ENCODE assay signal across 17 cellular contexts in the genomic region with DNA sequence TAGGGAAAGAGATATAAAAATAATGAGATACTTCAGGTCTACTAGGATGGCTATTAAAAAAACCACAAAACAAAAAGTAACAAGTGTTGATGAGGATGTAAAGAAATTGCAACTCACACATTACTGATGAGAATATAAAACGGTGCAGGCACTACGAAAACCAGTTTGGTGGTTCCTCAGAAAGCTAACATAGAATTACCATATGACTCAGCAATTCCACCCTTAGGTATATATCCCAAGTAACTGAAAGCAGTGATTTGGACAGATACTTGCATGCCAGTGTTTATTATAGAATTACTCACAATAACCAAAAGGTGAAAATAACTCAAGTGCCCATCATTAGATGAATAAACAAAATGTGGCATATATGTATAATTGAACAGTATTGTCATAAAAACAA.
DNase-seq lines count a peak whose midpoint lies in the region; ATAC-seq, FAIRE-seq and TF ChIP-seq lines count a peak whose summit lies in the region.
"Had no signal": no experiment of that assay in that cellular context is flagged by ENCODE, and none has a peak within 500 bp of the region (broad histone marks: within the 10 kb centered on the region; RNA-seq: fewer than 3 reads in every experiment).

No MANE protein-coding gene starts in this region.

- H3K18ac ChIP-seq in mesenchymal stem cell (ENCODE audit: low read depth in 1 of 2, low read length in 2 of 2) = no peak overlapping the region

- no peak for TF ChIP-seq EP300 in K562 (IDR thresholded peaks at IDR 0.05; ENCODE audit: low read length)

- peaks cover 15% of the 10 kb centered on the region for H3K36me3 ChIP-seq in HUES6 (ENCODE audit: control insufficient read depth, insufficient read depth, low read length)
- peaks cover 22% of the 10 kb centered on the region; the same call in 2 of the 3 replicates for H3K36me3 ChIP-seq in K562 (ENCODE audit: control insufficient read depth, insufficient read depth, low read length)
- H3K36me3 ChIP-seq in mesenchymal stem cell (ENCODE audit: control insufficient read depth in 1 of 2, insufficient read depth in 2 of 2, low read depth in 1 of 2, low read length in 2 of 2) = peaks cover 2 to 42% of the 10 kb centered on the region in 2 experiments
- no peaks in the 10 kb centered on the region for H3K36me3 ChIP-seq in adrenal gland (replicated peaks in 1 of 2)

- H3K9me1 ChIP-seq in K562 (ENCODE audit: control insufficient read depth, insufficient read depth, low read length) = no peaks in the 10 kb centered on the region

- no TSS peak for BruUV-seq in K562 (replicated peaks; lab: Mats Ljungman, UMichigan)

- no peak overlapping the region for H4K8ac ChIP-seq in mesenchymal stem cell (ENCODE audit: low read length)

- H3K27me3 ChIP-seq in HUES6 (ENCODE audit: control insufficient read depth, insufficient read depth, low read length) = no peaks in the 10 kb centered on the region
- H3K27me3 ChIP-seq in K562 (ENCODE audit: control insufficient read depth in 2 of 2, insufficient read depth in 2 of 2, low read length in 2 of 2) = no peaks in the 10 kb centered on the region
- no peaks in the 10 kb centered on the region for H3K27me3 ChIP-seq in mesenchymal stem cell (ENCODE audit: control insufficient read depth in 1 of 2, insufficient read depth in 1 of 2, low read length in 2 of 2)
- H3K27me3 ChIP-seq in adrenal gland = no peaks in the 10 kb centered on the region

- no peak overlapping the region for H3K14ac ChIP-seq in mesenchymal stem cell (ENCODE audit: low read length in 2 of 2)

- no peak for TF ChIP-seq RAD21 in K562 (CRISPR knock-in tag; conservative IDR thresholded peaks at IDR 0.05 in 1 of 2, IDR thresholded peaks at IDR 0.05 in 1 of 2)

- H2BK15ac ChIP-seq in mesenchymal stem cell (ENCODE audit: low read depth, poor library complexity, severe bottlenecking) = no peak overlapping the region

- POLR2A ChIA-PET in K562 (lab: Yijun Ruan, JAX) = no interaction called here

- H3K79me2 ChIP-seq in K562 (ENCODE audit: control insufficient read depth, insufficient read depth, low read length) = no peaks in the 10 kb centered on the region

- H3K4me1 ChIP-seq in HUES6 (ENCODE audit: control insufficient read depth, insufficient read depth, low read length) (peaks cover 6% of the 10 kb centered on the region; the same call in 1 of the 2 replicates), K562 (replicated peaks in 1 of 2; ENCODE audit: control insufficient read depth in 2 of 2, insufficient read depth in 2 of 2, low read length in 2 of 2) (no peaks in the 10 kb centered on the region), mesenchymal stem cell (ENCODE audit: control insufficient read depth, insufficient read depth, low read depth, low read length) (no peaks in the 10 kb centered on the region), adrenal gland (replicated peaks in 1 of 2) (no peaks in the 10 kb centered on the region)

- H3K23ac ChIP-seq in mesenchymal stem cell (ENCODE audit: low read length in 2 of 2) = no peak overlapping the region

- H2BK12ac ChIP-seq in mesenchymal stem cell (ENCODE audit: low read length in 2 of 2) = no peak overlapping the region

- FAIRE-seq in K562 (lab: Jason Lieb, UNC) = no peak

- no peak overlapping the region for H3K4me2 ChIP-seq in K562 (ENCODE audit: insufficient read depth, low read length)
- H3K4me2 ChIP-seq in mesenchymal stem cell (ENCODE audit: low read length, poor library complexity, severe bottlenecking) = no peak overlapping the region

- 79% methylated on average over 2 of the region's 2 CpGs for WGBS in K562 (ENCODE audit: insufficient coverage, low coverage, missing lambda C conversion rate)
- no CpG with 5 or more reads among the region's 2 CpGs for WGBS in mesenchymal stem cell
- 87 to 97% (median 89%) methylated on average over 2 of the region's 2 CpGs for WGBS in adrenal gland, 4 donors

- no peak overlapping the region for H2AK5ac ChIP-seq in mesenchymal stem cell (ENCODE audit: low read length, severe bottlenecking)

- H2AFZ ChIP-seq in K562 (ENCODE audit: low read depth, low read length) (no peak overlapping the region), mesenchymal stem cell (ENCODE audit: low read depth, low read length) (no peak overlapping the region)

- no peak overlapping the region for H4K91ac ChIP-seq in mesenchymal stem cell (ENCODE audit: low read length)

- TF ChIP-seq CTCF in K562 (IDR thresholded peaks at IDR 0.05 in 2 of 3, conservative IDR thresholded peaks at IDR 0.05 in 1 of 3; ENCODE audit: insufficient read depth in 2 of 3, low read depth in 1 of 3, low read length in 3 of 3) (no peak), adrenal gland (IDR thresholded peaks at IDR 0.05) (no peak)

- no peak overlapping the region for H2BK5ac ChIP-seq in mesenchymal stem cell (ENCODE audit: low read depth, low read length, poor library complexity, severe bottlenecking)

- intact Hi-C loops in K562 (cut with micrococcal nuclease) (no loop called here), adrenal gland (cut with DNase I) (no loop called here)

- no peak overlapping the region for H3K4ac ChIP-seq in mesenchymal stem cell (ENCODE audit: low read depth in 1 of 2, low read length in 2 of 2)

- H3K4me3 ChIP-seq in HUES6 (ENCODE audit: low read depth, low read length) (no peak overlapping the region), K562 (no peak overlapping the region), mesenchymal stem cell (ENCODE audit: insufficient read depth in 1 of 2, low read depth in 1 of 2, low read length in 2 of 2) (no peak overlapping the region), adrenal gland (no peak overlapping the region)

- H4K20me1 ChIP-seq in K562 (replicated peaks; ENCODE audit: control insufficient read depth, insufficient read depth, low read length) = no peaks in the 10 kb centered on the region

- TF ChIP-seq POLR2A in K562 (conservative IDR thresholded peaks at IDR 0.05) = no peak
- TF ChIP-seq POLR2A in adrenal gland (IDR thresholded peaks at IDR 0.05) = no peak

- DNase-seq in ELR (ENCODE audit: low read depth) (peak; percentile 15), K562 (ENCODE audit: extremely low read depth in 1 of 4, low spot score in 3 of 4) (no peak), mesenchymal stem cell (peak; percentile 22), NCI-H446 (lab: John Stamatoyannopoulos, UW) (no peak), adrenal gland (no peak)
- DNase-seq in stimulated activated CD4-positive, alpha-beta T cell treated with anti-CD3 and anti-CD28 coated beads, Interleukin-1b, Interleukin-23, amount 100 ng/mL, for 48 hours = no peak
- DNase-seq in NK-92 treated with Interleukin-12 subunit alpha and Interleukin-12 subunit beta, amount 100 ng/mL, for 24 hours (lab: John Stamatoyannopoulos, UW) = no peak
- DNase-seq: activated CD4-positive, alpha-beta T cell treated with anti-CD3 and anti-CD28 coated beads for 1 hour; activated CD8-positive, alpha-beta memory T cell treated with anti-CD3 and anti-CD28 coated beads, Interleukin-2, amount 50 U/mL, for 48 hours; activated naive CD4-positive, alpha-beta T cell treated with anti-CD3 and anti-CD28 coated beads, Interleukin-2, amount 10 ng/mL, durations not matched to agents 7 days and 5 days; DMS153; effector CD8-positive, alpha-beta T cell; naive B cell; NCI-H187 treated with DMSO at 0.1 percent for 48 hours; NCI-H69 had no signal

- H3K9ac ChIP-seq in HUES6 (ENCODE audit: low read length) = no peak overlapping the region
- no peak overlapping the region for H3K9ac ChIP-seq in K562 (ENCODE audit: insufficient read depth in 1 of 2, low read depth in 2 of 2, low read length in 2 of 2)
- H3K9ac ChIP-seq in mesenchymal stem cell (ENCODE audit: low read length) = no peak overlapping the region

- in situ Hi-C loops in K562 (cut with MboI) = no loop called here

- no peaks in the 10 kb centered on the region for H3K9me3 ChIP-seq in HUES6 (ENCODE audit: control insufficient read depth, insufficient read depth, low read depth, low read length)
- H3K9me3 ChIP-seq in K562 (replicated peaks; ENCODE audit: control insufficient read depth, insufficient read depth, low read depth, low read length) = no peaks in the 10 kb centered on the region
- H3K9me3 ChIP-seq in mesenchymal stem cell (ENCODE audit: control insufficient read depth, low read length) = no peaks in the 10 kb centered on the region
- no peaks in the 10 kb centered on the region for H3K9me3 ChIP-seq in adrenal gland (replicated peaks in 1 of 3)

- H2BK120ac ChIP-seq in mesenchymal stem cell (ENCODE audit: low read depth, low read length) = no peak overlapping the region

- H3K27ac ChIP-seq in HUES6 (ENCODE audit: low read depth, low read length) = peak overlapping the region; percentile 38; the same call in 1 of the 2 replicates
- H3K27ac ChIP-seq in K562 (ENCODE audit: extremely low read depth, low read depth, low read length) = no peak overlapping the region
- H3K27ac ChIP-seq in mesenchymal stem cell (ENCODE audit: low read length, poor library complexity, severe bottlenecking) = no peak overlapping the region
- H3K27ac ChIP-seq in adrenal gland = no peak overlapping the region

- peaks cover 7% of the 10 kb centered on the region for H3K79me1 ChIP-seq in mesenchymal stem cell (replicated peaks; ENCODE audit: low read length, poor library complexity, severe bottlenecking)

- no peak for ATAC-seq in K562
- ATAC-seq: Panc1 had no signal

- CTCF ChIA-PET in K562 (lab: Yijun Ruan, JAX; ENCODE audit: low intra/inter-chr PET ratio) = no interaction called here

TF ChIP-seq in K562, 482 proteins besides CTCF, POLR2A, EP300 and RAD21 (continues in another document):
- TF ChIP-seq MAFF (IDR thresholded peaks at IDR 0.05; ENCODE audit: low read length) (peak; percentile 66), NONO (IDR thresholded peaks at IDR 0.05; ENCODE audit: low read depth in 2 of 2, low read length in 1 of 2) (no peak), ZNF316 (IDR thresholded peaks at IDR 0.05) (peak; percentile 82), TBP (optimal IDR thresholded peaks at IDR 0.05; ENCODE audit: low read depth, low read length) (no peak), GTF2A2 (tag; IDR thresholded peaks at IDR 0.05) (no peak)

Comparison
In these comparisons a context has a peak if more than half of its experiments do, and no peak if none do; other contexts are left out.
1. DNase-seq: peak in ELR (single experiment) and mesenchymal stem cell (single experiment); none in K562 (0 of 4), stimulated activated CD4-positive, alpha-beta T cell treated with anti-CD3 and anti-CD28 coated beads, Interleukin-1b, Interleukin-23, amount 100 ng/mL, for 48 hours (single experiment), NCI-H446 (0 of 2), adrenal gland (0 of 7) and NK-92 treated with Interleukin-12 subunit alpha and Interleukin-12 subunit beta, amount 100 ng/mL, for 24 hours (single experiment).